In the genomic region with DNA sequence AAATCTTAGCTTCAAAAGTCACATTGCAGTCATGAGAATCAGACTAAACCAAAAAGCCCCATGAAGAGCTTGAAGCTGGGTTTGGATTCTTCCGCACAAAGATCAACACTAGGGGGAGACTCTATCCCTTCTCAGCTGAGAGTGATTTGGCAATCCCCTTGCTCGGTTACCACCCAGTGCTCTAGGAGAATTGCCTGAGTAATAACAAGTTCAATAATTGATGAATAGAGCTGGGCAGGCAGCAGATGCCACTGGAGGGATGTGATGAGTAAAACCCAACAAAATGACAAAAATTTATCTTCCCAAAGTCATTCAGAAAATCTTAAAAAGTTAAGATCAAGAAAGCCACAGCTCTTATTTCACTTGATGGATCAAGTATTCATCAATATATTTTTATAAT, we compare ENCODE assay signal across 8 cellular contexts.
DNase-seq lines count a peak whose midpoint lies in the region; ATAC-seq and TF ChIP-seq lines count a peak whose summit lies in the region.

No MANE protein-coding gene starts in this region.

- peak; percentile 85 for TF ChIP-seq CTCF in fibroblast of the aortic adventitia (IDR thresholded peaks at IDR 0.05; ENCODE audit: insufficient read depth, low read length)
- peak; percentile 48 to 67 (median 54) for TF ChIP-seq CTCF in vagina (IDR thresholded peaks at IDR 0.05)

- no peaks in the 10 kb centered on the region for H3K36me3 ChIP-seq in vagina

- ATAC-seq in GM19452 (IDR thresholded peaks at IDR 0.05; ENCODE audit: unreplicated experiment) (peak; percentile 84), HG03520 (IDR thresholded peaks at IDR 0.05; ENCODE audit: unreplicated experiment) (peak; percentile 89)

- H3K4me3 ChIP-seq in fibroblast of the aortic adventitia (ENCODE audit: low read depth, low read length), result no peak overlapping the region
- no peak overlapping the region for H3K4me3 ChIP-seq in vagina

- no peaks in the 10 kb centered on the region for H3K9me3 ChIP-seq in vagina

- no peaks in the 10 kb centered on the region for H3K27me3 ChIP-seq in vagina

- intact Hi-C loops in vagina (cut with DNase I), result no loop called here

- no peaks in the 10 kb centered on the region for H3K4me1 ChIP-seq in vagina

- H3K27ac ChIP-seq in vagina, result no peak overlapping the region

- no peak for TF ChIP-seq POLR2A in vagina (IDR thresholded peaks at IDR 0.05)

- DNase-seq in DMS53 (lab: John Stamatoyannopoulos, UW) (peak; percentile 94), NCI-H82 (lab: John Stamatoyannopoulos, UW) (peak; percentile 89), activated T-cell treated with anti-CD3 and anti-CD28 coated beads for 4 hours (peak; percentile 17), fibroblast of the aortic adventitia (ENCODE audit: low read depth) (peak; percentile 94), non-pigmented ciliary epithelial cell (ENCODE audit: low read depth) (peak; percentile 69), vagina (ENCODE audit: extremely low spot score in 2 of 2) (no peak)

Comparison
In these comparisons a context has a peak if more than half of its experiments do, and no peak if none do; other contexts are left out.
1. DNase-seq: peak in DMS53 (single experiment), NCI-H82 (single experiment), activated T-cell treated with anti-CD3 and anti-CD28 coated beads for 4 hours (single experiment), fibroblast of the aortic adventitia (single experiment) and non-pigmented ciliary epithelial cell (single experiment); none in vagina (0 of 2).